ENCODE assay signal across 8 cellular contexts in the genomic region with DNA sequence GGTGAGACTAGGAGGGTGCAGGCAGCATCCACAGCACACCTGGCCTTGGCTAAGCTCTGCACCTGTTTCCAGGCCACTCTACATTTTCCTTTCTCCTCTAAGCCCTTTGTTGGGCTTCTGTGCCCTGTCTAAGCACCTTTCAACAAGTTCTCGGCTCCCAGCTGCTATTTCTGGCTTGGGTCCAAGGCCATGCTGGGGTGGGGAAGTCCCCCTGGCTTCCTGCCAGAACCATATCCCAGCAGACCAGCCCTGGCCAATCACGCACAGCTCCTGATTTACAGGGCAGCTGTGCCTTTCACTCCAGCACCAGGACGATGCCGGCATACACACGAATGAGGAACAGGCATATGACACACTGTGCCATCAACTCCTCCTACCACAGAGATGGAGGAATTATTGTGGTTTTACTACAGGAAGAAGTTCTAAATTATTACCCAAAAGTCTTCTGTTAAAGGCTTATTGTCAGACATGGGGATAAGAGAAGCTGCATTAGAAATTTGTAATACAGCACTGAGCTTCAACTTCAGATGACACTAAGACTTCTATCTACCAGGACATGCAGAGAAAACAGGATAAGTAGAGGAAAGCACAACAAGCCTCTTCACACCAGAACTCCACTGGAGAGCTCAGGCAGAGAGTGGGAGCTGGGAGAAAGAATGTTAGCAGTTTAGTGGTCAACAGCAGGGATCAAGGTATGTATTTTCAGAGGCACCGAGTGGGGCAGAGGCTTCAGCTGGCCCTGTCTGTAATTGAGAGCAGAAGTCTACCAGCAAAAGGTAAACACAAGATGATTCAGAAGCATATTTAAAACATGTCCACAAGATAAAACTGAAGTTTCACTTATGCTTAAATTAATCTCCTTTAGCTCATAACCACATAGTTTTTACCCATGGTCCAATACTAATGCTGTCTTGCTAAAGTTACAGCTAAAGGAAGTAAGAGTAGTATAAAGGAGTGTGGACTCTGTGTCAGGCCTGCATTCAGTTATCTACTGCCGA. TPM values are rescaled to one million over a fixed set of nuclear protein-coding genes. Genes with fewer than 3 reads are reported as not detected.
A peak's percentile ranks its signal among the peaks of the same experiment; 100 is the strongest.
DNase-seq lines count a peak whose midpoint lies in the region; ATAC-seq and TF ChIP-seq lines count a peak whose summit lies in the region.

No MANE protein-coding gene starts in this region.

- WGBS in prostate gland, result 15% methylated on average over 7 of the region's 7 CpGs
- WGBS in tibial nerve, 2 donors, result 18 to 19% methylated on average over 7 of the region's 7 CpGs

- peak; percentile 79 for ATAC-seq in GM19452 (IDR thresholded peaks at IDR 0.05; ENCODE audit: unreplicated experiment)

- H3K27me3 ChIP-seq in AG04450 (ENCODE audit: control insufficient read depth, insufficient read depth, low read length) (no peaks in the 10 kb centered on the region), prostate gland (replicated peaks; ENCODE audit: insufficient read depth) (no peaks in the 10 kb centered on the region), tibial nerve (no peaks in the 10 kb centered on the region)

- CTCF ChIA-PET in AG04450 (lab: Charles Lee), result interaction anchor here (0.7 to 2.3 kb wide), 9 partner anchors 8 to 240 kb away, joined by 3 to 14 read pairs (median 3); a partner anchor contains a TSS
- CTCF ChIA-PET in RWPE1 (lab: Yijun Ruan, JAX), result interaction anchor here (0.5 to 1.1 kb wide), 5 partner anchors 19 to 126 kb away, joined by 3 to 6 read pairs (median 5); no protein-coding TSS in a partner anchor

- H3K4me3 Mint-ChIP-seq in activated T-helper 2 cell treated with anti-CD3 and anti-CD28 coated beads, Interferon-gamma antibody, Interleukin-2, Interleukin-4, amounts not matched to agents 10 μg/mL and 5 μg/mL and 100 μg/mL, durations not matched to agents 14 hours and 24 hours and 36 hours (ENCODE audit: low read depth), result peak overlapping the region; percentile 41

- H3K36me3 ChIP-seq in KOPT-K1 (ENCODE audit: insufficient read depth, low read length) (peaks cover 78% of the 10 kb centered on the region), prostate gland (no peaks in the 10 kb centered on the region), tibial nerve (peaks cover 0 to 74% (median 4%) of the 10 kb centered on the region in 3 donors)

- intact Hi-C loops in activated T-helper 2 cell treated with anti-CD3 and anti-CD28 coated beads, Interferon-gamma antibody, Interleukin-2, Interleukin-4, amounts not matched to agents 10 μg/mL and 5 μg/mL and 100 μg/mL, durations not matched to agents 14 hours and 24 hours and 36 hours (cut with micrococcal nuclease), result loop anchor here (5.0 kb wide), 1 partner anchor 56 kb away; a partner anchor contains a TSS
- intact Hi-C loops in prostate gland (cut with DNase I), result no loop called here

- TF ChIP-seq POLR2A in prostate gland (IDR thresholded peaks at IDR 0.05), result peak; percentile 29
- no peak for TF ChIP-seq POLR2A in tibial nerve (IDR thresholded peaks at IDR 0.05)

- H3K9me3 ChIP-seq in AG04450 (ENCODE audit: control insufficient read depth, insufficient read depth, low read length) (no peaks in the 10 kb centered on the region), KOPT-K1 (ENCODE audit: insufficient read depth, low read length, poor library complexity, severe bottlenecking) (no peaks in the 10 kb centered on the region), prostate gland (no peaks in the 10 kb centered on the region), tibial nerve (no peaks in the 10 kb centered on the region)

- POLR2A ChIA-PET in AG04450 (lab: Yijun Ruan, JAX) (interaction anchor here (0.7 to 1.7 kb wide), 9 partner anchors 26 to 194 kb away, joined by 3 to 10 read pairs (median 6); a partner anchor contains a TSS), RWPE1 (lab: Yijun Ruan, JAX; ENCODE audit: low non-redundant PET) (interaction anchor here (0.6 kb wide), 1 partner anchor 54 kb away, joined by 3 read pairs; no protein-coding TSS in a partner anchor)

- H3K9me3 Mint-ChIP-seq in activated T-helper 2 cell treated with anti-CD3 and anti-CD28 coated beads, Interferon-gamma antibody, Interleukin-2, Interleukin-4, amounts not matched to agents 10 μg/mL and 5 μg/mL and 100 μg/mL, durations not matched to agents 14 hours and 24 hours and 36 hours, result no peaks in the 10 kb centered on the region

- no peaks in the 10 kb centered on the region for H3K27me3 Mint-ChIP-seq in activated T-helper 2 cell treated with anti-CD3 and anti-CD28 coated beads, Interferon-gamma antibody, Interleukin-2, Interleukin-4, amounts not matched to agents 10 μg/mL and 5 μg/mL and 100 μg/mL, durations not matched to agents 14 hours and 24 hours and 36 hours (ENCODE audit: low read depth)

- H3K27ac Mint-ChIP-seq in activated T-helper 2 cell treated with anti-CD3 and anti-CD28 coated beads, Interferon-gamma antibody, Interleukin-2, Interleukin-4, amounts not matched to agents 10 μg/mL and 5 μg/mL and 100 μg/mL, durations not matched to agents 14 hours and 24 hours and 36 hours, result peak overlapping the region; percentile 81

- TF ChIP-seq CTCF in AG04450 (IDR thresholded peaks at IDR 0.05; ENCODE audit: low read depth, low read length) (no peak), RWPE1 (conservative IDR thresholded peaks at IDR 0.05; ENCODE audit: low read depth) (no peak), prostate gland (IDR thresholded peaks at IDR 0.05) (no peak), tibial nerve (IDR thresholded peaks at IDR 0.05) (no peak)

- peaks cover 39% of the 10 kb centered on the region for H3K4me1 Mint-ChIP-seq in activated T-helper 2 cell treated with anti-CD3 and anti-CD28 coated beads, Interferon-gamma antibody, Interleukin-2, Interleukin-4, amounts not matched to agents 10 μg/mL and 5 μg/mL and 100 μg/mL, durations not matched to agents 14 hours and 24 hours and 36 hours (ENCODE audit: low read depth)

- H3K4me3 ChIP-seq in AG04450 (ENCODE audit: low read depth, low read length) (peak overlapping the region; percentile 31), prostate gland (no peak overlapping the region), tibial nerve (no peak overlapping the region)

- TF ChIP-seq EP300 in tibial nerve (IDR thresholded peaks at IDR 0.05), result peak in 1 of 2 donors; percentile 46

- peak; percentile 75 for DNase-seq in AG04450 (ENCODE audit: low read depth, low spot score)
- peak; percentile 39 for DNase-seq in RWPE1 (ENCODE audit: low spot score)
- peak; percentile 44 for DNase-seq in activated T-helper 2 cell treated with anti-CD3 and anti-CD28 coated beads, Interferon-gamma antibody, Interleukin-2, Interleukin-4, amounts not matched to agents 10 μg/mL and 5 μg/mL and 100 μg/mL, durations not matched to agents 14 hours and 24 hours and 36 hours (ENCODE audit: low spot score)
- DNase-seq in foreskin melanocyte, result peak; percentile 67
- DNase-seq in prostate gland (ENCODE audit: low spot score), result peak; percentile 72
- DNase-seq in tibial nerve (ENCODE audit: low spot score in 2 of 2), result peak; percentile 44 to 71

- H3K36me3 Mint-ChIP-seq in activated T-helper 2 cell treated with anti-CD3 and anti-CD28 coated beads, Interferon-gamma antibody, Interleukin-2, Interleukin-4, amounts not matched to agents 10 μg/mL and 5 μg/mL and 100 μg/mL, durations not matched to agents 14 hours and 24 hours and 36 hours (ENCODE audit: low read depth), result peaks cover 67% of the 10 kb centered on the region

- peaks cover under 1% of the 10 kb centered on the region for H3K4me1 ChIP-seq in prostate gland (replicated peaks)
- peaks cover 0 to 18% (median 12%) of the 10 kb centered on the region in 4 donors for H3K4me1 ChIP-seq in tibial nerve

- H3K27ac ChIP-seq in AG04450 (ENCODE audit: low read depth, low read length) (peak overlapping the region; percentile 87), KOPT-K1 (ENCODE audit: low read depth, low read length, poor library complexity, severe bottlenecking) (peak overlapping the region; percentile 41), RWPE1 (peak overlapping the region; percentile 33; the same call in 1 of the 2 replicates), prostate gland (peak overlapping the region; percentile 29 to 40), tibial nerve (peak overlapping the region in 2 of 4 donors; percentile 8 to 25)

RNA-seq across cellular contexts. Expression of a gene that starts 37.4 kb away (rescaled TPM):
- 18.0 and 22.0 TPM in 2 replicates for polyA plus RNA-seq in AG04450 (2011; rRNA removed)
- 15.7 and 19.3 TPM in 2 replicates for polyA minus RNA-seq in AG04450 (2011; rRNA and poly(A)+ RNA removed)
- total RNA-seq in activated T-helper 2 cell treated with anti-CD3 and anti-CD28 coated beads, Interferon-gamma antibody, Interleukin-2, Interleukin-4, amounts not matched to agents 10 μg/mL and 5 μg/mL and 100 μg/mL, durations not matched to agents 14 hours and 24 hours and 36 hours, result 22.8 and 26.2 TPM in 2 replicates
- total RNA-seq in prostate gland, result 10 to 100 TPM; 23.2 to 35.5 TPM
- total RNA-seq in tibial nerve, result 10 to 100 TPM; 17.4 to 29.8 (median 27.4) TPM

RNA-seq across cellular contexts. Expression of a gene that starts 55.8 kb away (rescaled TPM):
- polyA plus RNA-seq in AG04450 (2011; rRNA removed), result 0.66 and 0.77 TPM in 2 replicates
- 0.74 and 1.1 TPM in 2 replicates for polyA minus RNA-seq in AG04450 (2011; rRNA and poly(A)+ RNA removed)
- 0.50 and 0.57 TPM in 2 replicates for total RNA-seq in activated T-helper 2 cell treated with anti-CD3 and anti-CD28 coated beads, Interferon-gamma antibody, Interleukin-2, Interleukin-4, amounts not matched to agents 10 μg/mL and 5 μg/mL and 100 μg/mL, durations not matched to agents 14 hours and 24 hours and 36 hours
- 10 to 100 TPM; 14.5 to 19.7 TPM for total RNA-seq in prostate gland
- 1 to 10 TPM in 1 of 4 donors, under 1 TPM in 3; 0.30 to 1.8 (median 0.86) TPM for total RNA-seq in tibial nerve

RNA-seq across cellular contexts. Expression of a gene that starts 57.2 kb away (rescaled TPM):
- not detected in 2 replicates for polyA plus RNA-seq in AG04450 (2011; rRNA removed)
- polyA minus RNA-seq in AG04450 (2011; rRNA and poly(A)+ RNA removed), result not detected in 2 replicates
- total RNA-seq in activated T-helper 2 cell treated with anti-CD3 and anti-CD28 coated beads, Interferon-gamma antibody, Interleukin-2, Interleukin-4, amounts not matched to agents 10 μg/mL and 5 μg/mL and 100 μg/mL, durations not matched to agents 14 hours and 24 hours and 36 hours, result 1.8 and 1.9 TPM in 2 replicates
- 1 to 10 TPM in 1 of 2 donors, under 1 TPM in 1; 0.77 to 4.7 TPM for total RNA-seq in prostate gland
- total RNA-seq in tibial nerve, result 10 to 100 TPM; 13.6 to 33.9 (median 29.5) TPM
